Comparison of ENCODE assay signal across 1 cellular context in the genomic region with DNA sequence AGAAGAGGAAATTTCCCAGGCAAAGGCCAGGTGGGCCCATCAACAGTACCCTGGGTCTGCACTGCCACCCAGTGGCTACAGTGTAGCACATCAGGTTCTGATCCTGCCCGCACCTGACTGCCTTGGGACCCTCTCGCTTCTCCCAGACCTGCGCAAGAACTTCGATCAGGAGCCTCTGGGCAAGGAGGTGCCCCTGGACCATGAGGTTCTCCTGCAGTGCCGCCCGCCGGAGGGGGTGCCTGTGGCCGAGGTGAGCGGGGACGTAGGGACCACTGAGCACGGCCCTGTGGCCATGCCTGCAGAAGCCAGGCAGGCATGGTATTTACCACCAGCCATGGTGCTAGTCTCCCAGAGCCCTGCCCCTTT.
TF ChIP-seq lines count a peak whose summit lies in the region.

No MANE protein-coding gene starts in this region.

TF ChIP-seq in K562, 482 proteins besides CTCF, POLR2A, EP300 and RAD21 (continued from another document):
- TF ChIP-seq, protein P1, sequence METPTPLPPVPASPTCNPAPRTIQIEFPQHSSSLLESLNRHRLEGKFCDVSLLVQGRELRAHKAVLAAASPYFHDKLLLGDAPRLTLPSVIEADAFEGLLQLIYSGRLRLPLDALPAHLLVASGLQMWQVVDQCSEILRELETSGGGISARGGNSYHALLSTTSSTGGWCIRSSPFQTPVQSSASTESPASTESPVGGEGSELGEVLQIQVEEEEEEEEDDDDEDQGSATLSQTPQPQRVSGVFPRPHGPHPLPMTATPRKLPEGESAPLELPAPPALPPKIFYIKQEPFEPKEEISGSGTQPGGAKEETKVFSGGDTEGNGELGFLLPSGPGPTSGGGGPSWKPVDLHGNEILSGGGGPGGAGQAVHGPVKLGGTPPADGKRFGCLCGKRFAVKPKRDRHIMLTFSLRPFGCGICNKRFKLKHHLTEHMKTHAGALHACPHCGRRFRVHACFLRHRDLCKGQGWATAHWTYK (CRISPR knock-in tag; IDR thresholded peaks at IDR 0.05) = no peak
- no peak for TF ChIP-seq HDAC8 (tag; IDR thresholded peaks at IDR 0.05)
- TF ChIP-seq, protein P2, sequence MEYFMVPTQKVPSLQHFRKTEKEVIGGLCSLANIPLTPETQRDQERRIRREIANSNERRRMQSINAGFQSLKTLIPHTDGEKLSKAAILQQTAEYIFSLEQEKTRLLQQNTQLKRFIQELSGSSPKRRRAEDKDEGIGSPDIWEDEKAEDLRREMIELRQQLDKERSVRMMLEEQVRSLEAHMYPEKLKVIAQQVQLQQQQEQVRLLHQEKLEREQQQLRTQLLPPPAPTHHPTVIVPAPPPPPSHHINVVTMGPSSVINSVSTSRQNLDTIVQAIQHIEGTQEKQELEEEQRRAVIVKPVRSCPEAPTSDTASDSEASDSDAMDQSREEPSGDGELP (CRISPR knock-in tag; IDR thresholded peaks at IDR 0.05; ENCODE audit: borderline replicate concordance) = peak; percentile 38; the same call in 1 of the 2 replicates
- TF ChIP-seq ZNF79 (CRISPR knock-in tag; IDR thresholded peaks at IDR 0.05; ENCODE audit: low read depth) = no peak
- TF ChIP-seq ZNF778 (CRISPR knock-in tag; IDR thresholded peaks at IDR 0.05) = no peak
- peak; percentile 22; the same call in 1 of the 2 replicates for TF ChIP-seq E2F3 (CRISPR knock-in tag; IDR thresholded peaks at IDR 0.05)
- TF ChIP-seq, protein P3, sequence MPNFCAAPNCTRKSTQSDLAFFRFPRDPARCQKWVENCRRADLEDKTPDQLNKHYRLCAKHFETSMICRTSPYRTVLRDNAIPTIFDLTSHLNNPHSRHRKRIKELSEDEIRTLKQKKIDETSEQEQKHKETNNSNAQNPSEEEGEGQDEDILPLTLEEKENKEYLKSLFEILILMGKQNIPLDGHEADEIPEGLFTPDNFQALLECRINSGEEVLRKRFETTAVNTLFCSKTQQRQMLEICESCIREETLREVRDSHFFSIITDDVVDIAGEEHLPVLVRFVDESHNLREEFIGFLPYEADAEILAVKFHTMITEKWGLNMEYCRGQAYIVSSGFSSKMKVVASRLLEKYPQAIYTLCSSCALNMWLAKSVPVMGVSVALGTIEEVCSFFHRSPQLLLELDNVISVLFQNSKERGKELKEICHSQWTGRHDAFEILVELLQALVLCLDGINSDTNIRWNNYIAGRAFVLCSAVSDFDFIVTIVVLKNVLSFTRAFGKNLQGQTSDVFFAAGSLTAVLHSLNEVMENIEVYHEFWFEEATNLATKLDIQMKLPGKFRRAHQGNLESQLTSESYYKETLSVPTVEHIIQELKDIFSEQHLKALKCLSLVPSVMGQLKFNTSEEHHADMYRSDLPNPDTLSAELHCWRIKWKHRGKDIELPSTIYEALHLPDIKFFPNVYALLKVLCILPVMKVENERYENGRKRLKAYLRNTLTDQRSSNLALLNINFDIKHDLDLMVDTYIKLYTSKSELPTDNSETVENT (CRISPR knock-in tag; IDR thresholded peaks at IDR 0.05) = no peak
- TF ChIP-seq, protein P4, sequence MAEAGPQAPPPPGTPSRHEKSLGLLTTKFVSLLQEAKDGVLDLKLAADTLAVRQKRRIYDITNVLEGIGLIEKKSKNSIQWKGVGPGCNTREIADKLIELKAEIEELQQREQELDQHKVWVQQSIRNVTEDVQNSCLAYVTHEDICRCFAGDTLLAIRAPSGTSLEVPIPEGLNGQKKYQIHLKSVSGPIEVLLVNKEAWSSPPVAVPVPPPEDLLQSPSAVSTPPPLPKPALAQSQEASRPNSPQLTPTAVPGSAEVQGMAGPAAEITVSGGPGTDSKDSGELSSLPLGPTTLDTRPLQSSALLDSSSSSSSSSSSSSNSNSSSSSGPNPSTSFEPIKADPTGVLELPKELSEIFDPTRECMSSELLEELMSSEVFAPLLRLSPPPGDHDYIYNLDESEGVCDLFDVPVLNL (CRISPR knock-in tag; IDR thresholded peaks at IDR 0.05; ENCODE audit: low read depth) = 0 out of 2 replicates have a peak, but pooled peaks have one; percentile 45
- no peak for TF ChIP-seq ZNF695 (CRISPR knock-in tag; IDR thresholded peaks at IDR 0.05)
- TF ChIP-seq MAFK (IDR thresholded peaks at IDR 0.05; ENCODE audit: low read length) = no peak
- TF ChIP-seq SMARCB1 (IDR thresholded peaks at IDR 0.05; ENCODE audit: insufficient read length, low read depth) = no peak
- TF ChIP-seq, protein P5, sequence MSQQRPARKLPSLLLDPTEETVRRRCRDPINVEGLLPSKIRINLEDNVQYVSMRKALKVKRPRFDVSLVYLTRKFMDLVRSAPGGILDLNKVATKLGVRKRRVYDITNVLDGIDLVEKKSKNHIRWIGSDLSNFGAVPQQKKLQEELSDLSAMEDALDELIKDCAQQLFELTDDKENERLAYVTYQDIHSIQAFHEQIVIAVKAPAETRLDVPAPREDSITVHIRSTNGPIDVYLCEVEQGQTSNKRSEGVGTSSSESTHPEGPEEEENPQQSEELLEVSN (IDR thresholded peaks at IDR 0.05; ENCODE audit: borderline replicate concordance in 1 of 2, extremely low read depth in 1 of 2, insufficient read depth in 1 of 2, insufficient read length in 1 of 2, low read depth in 1 of 2, low read length in 1 of 2, poor library complexity in 1 of 2, severe bottlenecking in 1 of 2) = peak in 1 of 2 experiments; percentile 9
- TF ChIP-seq CC2D1A (IDR thresholded peaks at IDR 0.05) = 0 out of 2 replicates have a peak, but pooled peaks have one; percentile 35
- no peak for TF ChIP-seq HNRNPH1 (optimal IDR thresholded peaks at IDR 0.05; ENCODE audit: low read depth, low read length)
- TF ChIP-seq PTBP1 (IDR thresholded peaks at IDR 0.05; ENCODE audit: low read depth, low read length) = no peak
